20 cellular contexts compared by ENCODE assay signal in the genomic region with DNA sequence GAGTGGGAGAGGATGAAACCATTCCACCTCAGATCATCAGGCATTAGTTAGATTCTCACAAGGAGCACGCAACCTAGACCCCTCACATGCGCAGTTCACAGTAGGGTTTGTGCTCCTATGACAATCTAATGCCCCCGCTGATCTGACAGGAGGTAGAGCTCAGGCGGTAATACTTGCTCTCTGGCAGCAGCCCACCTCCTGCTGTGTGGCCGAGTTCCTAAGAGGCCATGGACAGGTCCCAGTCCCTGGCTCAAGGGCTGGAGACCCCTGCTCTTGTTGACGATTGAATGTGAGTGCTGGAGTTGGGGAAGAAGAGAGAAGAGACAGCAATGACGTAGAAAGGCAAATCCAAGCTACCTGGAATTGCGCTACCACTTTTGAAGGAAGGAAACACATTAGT.
A peak's percentile ranks its signal among the peaks of the same experiment; 100 is the strongest.
DNase-seq lines count a peak whose midpoint lies in the region; ATAC-seq and TF ChIP-seq lines count a peak whose summit lies in the region.
"Had no signal": no experiment of that assay in that cellular context is flagged by ENCODE, and none has a peak within 500 bp of the region (broad histone marks: within the 10 kb centered on the region; RNA-seq: fewer than 3 reads in every experiment).

No MANE protein-coding gene starts in this region.

- no peak overlapping the region for H4K8ac ChIP-seq in mesendoderm (ENCODE audit: low read depth, low read length)

- H2BK15ac ChIP-seq in mesendoderm (replicated peaks; ENCODE audit: low read depth), result no peak overlapping the region

- no peaks in the 10 kb centered on the region for H4K20me1 ChIP-seq in OCI-LY7 (ENCODE audit: insufficient read depth, low read length)

- H3K4ac ChIP-seq in mesendoderm (ENCODE audit: low read depth, low read length), result no peak overlapping the region

- no peaks in the 10 kb centered on the region for H3K9me3 Mint-ChIP-seq in WTC11
- H3K9me3 Mint-ChIP-seq: CD8-positive, alpha-beta memory T cell had no signal

- H4K5ac ChIP-seq in mesendoderm (ENCODE audit: low read length), result no peak overlapping the region

- CTCF ChIA-PET in WTC11 (lab: Charles Lee), result interaction anchor here (0.9 kb wide), 1 partner anchor 90 kb away, joined by 3 read pairs; no protein-coding TSS in a partner anchor
- CTCF ChIA-PET in OCI-LY7 (lab: Charles Lee; ENCODE audit: unreplicated experiment), result no interaction called here

- no peaks in the 10 kb centered on the region for H3K27me3 Mint-ChIP-seq in WTC11 (ENCODE audit: low read depth)
- H3K27me3 Mint-ChIP-seq: CD4-positive, CD25-positive, alpha-beta regulatory T cell had no signal

- peaks cover 20% of the 10 kb centered on the region for H3K4me1 Mint-ChIP-seq in WTC11
- H3K4me1 Mint-ChIP-seq: CD4-positive, CD25-positive, alpha-beta regulatory T cell; CD8-positive, alpha-beta memory T cell had no signal

- H3K4me3 Mint-ChIP-seq in WTC11, result no peak overlapping the region
- H3K4me3 Mint-ChIP-seq: CD4-positive, CD25-positive, alpha-beta regulatory T cell; CD8-positive, alpha-beta memory T cell had no signal

- no peak overlapping the region for H2AK5ac ChIP-seq in mesendoderm (ENCODE audit: low read length)

- no peak overlapping the region for H3K27ac Mint-ChIP-seq in WTC11
- H3K27ac Mint-ChIP-seq: CD4-positive, CD25-positive, alpha-beta regulatory T cell; CD8-positive, alpha-beta memory T cell had no signal

- peak; percentile 81 for ATAC-seq in WTC11
- ATAC-seq in GM19467 (IDR thresholded peaks at IDR 0.05; ENCODE audit: unreplicated experiment), result no peak
- ATAC-seq in left lung, result no peak

- no peaks in the 10 kb centered on the region for H3K9me2 ChIP-seq in OCI-LY7 (ENCODE audit: insufficient read depth, low read length)

- peak; percentile 16 for DNase-seq in H7
- peak; percentile 52 for DNase-seq in WTC11 (ENCODE audit: low spot score)
- peak; percentile 5 for DNase-seq in iPS DF 19.7 (ENCODE audit: low read depth, low spot score)
- DNase-seq in mesendoderm, result peak; percentile 42
- no peak for DNase-seq in tibial nerve (ENCODE audit: low spot score in 2 of 2)
- no peak for DNase-seq in left lung
- DNase-seq in OCI-LY7 (ENCODE audit: low spot score), result no peak
- DNase-seq: ACHN; BE2C; C1 segment of cervical spinal cord; CD4-positive, CD25-positive, alpha-beta regulatory T cell; CD8-positive, alpha-beta memory T cell; COR-L47; DMS 273 treated with DMSO at 0.1 percent for 48 hours; DMS53; DND-41; EL; GOT3; HCEC 1CT had no signal

- no CpG with 5 or more reads among the region's 8 CpGs for WGBS in mesendoderm (ENCODE audit: extremely low coverage, insufficient coverage, low lambda C conversion rate)
- 88 to 91% methylated on average over 8 of the region's 8 CpGs for WGBS in tibial nerve, 2 donors

- H3K27ac ChIP-seq in mesendoderm (ENCODE audit: low read depth, low read length) (no peak overlapping the region), tibial nerve (no peak overlapping the region), left lung (no peak overlapping the region), OCI-LY7 (ENCODE audit: low read depth, low read length, poor library complexity, severe bottlenecking) (no peak overlapping the region)

- no peaks in the 10 kb centered on the region for H3K27me3 ChIP-seq in H7 (ENCODE audit: control insufficient read depth, insufficient read depth, low read length)
- H3K27me3 ChIP-seq in mesendoderm (ENCODE audit: insufficient read depth, low read length, poor library complexity), result no peaks in the 10 kb centered on the region
- no peaks in the 10 kb centered on the region for H3K27me3 ChIP-seq in tibial nerve
- H3K27me3 ChIP-seq in left lung, result no peaks in the 10 kb centered on the region
- H3K27me3 ChIP-seq: BE2C had no signal

- H2AFZ ChIP-seq in OCI-LY7 (ENCODE audit: low read length), result no peak overlapping the region

- POLR2A ChIA-PET in WTC11 (lab: Charles Lee) (interaction anchor here (0.6 kb wide), 1 partner anchor 1770 kb away, joined by 3 read pairs; no protein-coding TSS in a partner anchor), OCI-LY7 (lab: Charles Lee) (interaction anchor here (0.6 kb wide), 1 partner anchor 31 kb away, joined by 4 read pairs; no protein-coding TSS in a partner anchor)

- intact Hi-C loops in left lung (cut with DNase I) (no loop called here), OCI-LY7 (cut with micrococcal nuclease; ENCODE audit: unreplicated experiment) (no loop called here)

- H3K9ac ChIP-seq in mesendoderm (ENCODE audit: low read length), result no peak overlapping the region

- H3K36me3 ChIP-seq in H7 (replicated peaks; ENCODE audit: control insufficient read depth, insufficient read depth, low read length), result no peaks in the 10 kb centered on the region
- H3K36me3 ChIP-seq in mesendoderm (ENCODE audit: control insufficient read depth, insufficient read depth, low read length), result no peaks in the 10 kb centered on the region
- H3K36me3 ChIP-seq in tibial nerve, result no peaks in the 10 kb centered on the region
- H3K36me3 ChIP-seq in left lung, result no peaks in the 10 kb centered on the region
- no peaks in the 10 kb centered on the region for H3K36me3 ChIP-seq in OCI-LY7 (ENCODE audit: insufficient read depth, low read length)
- H3K36me3 ChIP-seq: BE2C had no signal

- no TSS peak for BruUV-seq in OCI-LY7 (replicated peaks; lab: Mats Ljungman, UMichigan)

- H2BK5ac ChIP-seq in mesendoderm (ENCODE audit: low read length), result no peak overlapping the region

- H2BK120ac ChIP-seq in mesendoderm (ENCODE audit: low read depth, low read length), result no peak overlapping the region

- H3K79me2 ChIP-seq in mesendoderm (ENCODE audit: control insufficient read depth, insufficient read depth, low read length) (no peaks in the 10 kb centered on the region), OCI-LY7 (ENCODE audit: insufficient read depth, low read depth, low read length) (no peaks in the 10 kb centered on the region)

- no peaks in the 10 kb centered on the region for H3K79me1 ChIP-seq in mesendoderm (ENCODE audit: low read length)

- H3K4me3 ChIP-seq in H7 (ENCODE audit: insufficient read depth, low read depth, low read length), result no peak overlapping the region
- no peak overlapping the region for H3K4me3 ChIP-seq in mesendoderm (ENCODE audit: low read length)
- H3K4me3 ChIP-seq in tibial nerve, result no peak overlapping the region
- H3K4me3 ChIP-seq in left lung, result no peak overlapping the region
- no peak overlapping the region for H3K4me3 ChIP-seq in OCI-LY7 (ENCODE audit: low read depth, low read length, poor library complexity, severe bottlenecking)

- no peak overlapping the region for H3K18ac ChIP-seq in mesendoderm (ENCODE audit: low read length)

- H3K36me3 Mint-ChIP-seq in WTC11, result no peaks in the 10 kb centered on the region
- H3K36me3 Mint-ChIP-seq: CD4-positive, CD25-positive, alpha-beta regulatory T cell had no signal

- no peak overlapping the region for H3K4me2 ChIP-seq in mesendoderm (ENCODE audit: low read length)
- H3K4me2 ChIP-seq in OCI-LY7 (ENCODE audit: low read length), result no peak overlapping the region

- no peak overlapping the region for H3K56ac ChIP-seq in mesendoderm (ENCODE audit: low read length)

- H3K23ac ChIP-seq in mesendoderm (ENCODE audit: low read length), result no peak overlapping the region

- H3K4me1 ChIP-seq in mesendoderm (ENCODE audit: control insufficient read depth, low read depth, low read length) (no peaks in the 10 kb centered on the region), tibial nerve (no peaks in the 10 kb centered on the region), left lung (no peaks in the 10 kb centered on the region), OCI-LY7 (ENCODE audit: insufficient read depth, low read length, poor library complexity, severe bottlenecking) (no peaks in the 10 kb centered on the region)
- H3K4me1 ChIP-seq: BE2C had no signal

- H3K9me3 ChIP-seq in tibial nerve, result no peaks in the 10 kb centered on the region
- no peaks in the 10 kb centered on the region for H3K9me3 ChIP-seq in left lung
- no peaks in the 10 kb centered on the region for H3K9me3 ChIP-seq in OCI-LY7 (ENCODE audit: low read length)
- H3K9me3 ChIP-seq: BE2C had no signal

- TF ChIP-seq EP300 in tibial nerve (IDR thresholded peaks at IDR 0.05), result no peak

- no peak for TF ChIP-seq POLR2A in tibial nerve (IDR thresholded peaks at IDR 0.05)

- no peak for TF ChIP-seq CTCF in WTC11 (IDR thresholded peaks at IDR 0.05)
- no peak for TF ChIP-seq CTCF in tibial nerve (IDR thresholded peaks at IDR 0.05)
- TF ChIP-seq CTCF in left lung (IDR thresholded peaks at IDR 0.05), result no peak
- no peak for TF ChIP-seq CTCF in OCI-LY7 (conservative IDR thresholded peaks at IDR 0.05; ENCODE audit: low read length)

TF ChIP-seq in WTC11, 78 proteins besides CTCF, POLR2A, EP300 and RAD21:
- TF ChIP-seq, protein P1, sequence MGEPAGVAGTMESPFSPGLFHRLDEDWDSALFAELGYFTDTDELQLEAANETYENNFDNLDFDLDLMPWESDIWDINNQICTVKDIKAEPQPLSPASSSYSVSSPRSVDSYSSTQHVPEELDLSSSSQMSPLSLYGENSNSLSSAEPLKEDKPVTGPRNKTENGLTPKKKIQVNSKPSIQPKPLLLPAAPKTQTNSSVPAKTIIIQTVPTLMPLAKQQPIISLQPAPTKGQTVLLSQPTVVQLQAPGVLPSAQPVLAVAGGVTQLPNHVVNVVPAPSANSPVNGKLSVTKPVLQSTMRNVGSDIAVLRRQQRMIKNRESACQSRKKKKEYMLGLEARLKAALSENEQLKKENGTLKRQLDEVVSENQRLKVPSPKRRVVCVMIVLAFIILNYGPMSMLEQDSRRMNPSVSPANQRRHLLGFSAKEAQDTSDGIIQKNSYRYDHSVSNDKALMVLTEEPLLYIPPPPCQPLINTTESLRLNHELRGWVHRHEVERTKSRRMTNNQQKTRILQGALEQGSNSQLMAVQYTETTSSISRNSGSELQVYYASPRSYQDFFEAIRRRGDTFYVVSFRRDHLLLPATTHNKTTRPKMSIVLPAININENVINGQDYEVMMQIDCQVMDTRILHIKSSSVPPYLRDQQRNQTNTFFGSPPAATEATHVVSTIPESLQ (CRISPR knock-in tag; IDR thresholded peaks at IDR 0.05), result no peak

Comparison
In these comparisons a context has a peak if more than half of its experiments do, and no peak if none do; other contexts are left out.
1. DNase-seq: peak in H7 (single experiment), WTC11 (single experiment), iPS DF 19.7 (single experiment) and mesendoderm (single experiment); none in tibial nerve (0 of 2), left lung (0 of 2) and OCI-LY7 (single experiment).